In the genomic region with DNA sequence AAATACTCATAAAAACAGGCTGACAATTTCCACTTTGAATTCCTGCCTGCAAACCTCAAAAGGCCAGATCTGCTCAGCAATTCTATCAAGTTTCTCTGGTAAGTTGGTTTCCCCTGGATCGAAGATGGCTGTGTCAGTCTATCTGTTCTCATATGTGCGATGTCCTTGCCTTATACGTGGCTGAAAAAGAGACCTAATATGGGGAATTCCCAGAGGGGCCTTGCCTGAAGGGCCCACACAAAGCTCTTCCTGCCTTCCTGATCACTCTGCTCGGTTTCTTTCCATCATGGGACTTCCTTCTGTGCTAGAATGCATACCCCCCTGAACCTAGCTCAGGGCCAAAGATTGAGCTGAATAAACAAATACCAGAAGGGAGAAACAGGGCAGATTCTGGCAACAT, we compare ENCODE assay signal across 17 cellular contexts. TPM values are rescaled to one million over a fixed set of nuclear protein-coding genes. Genes with fewer than 3 reads are reported as not detected.
DNase-seq lines count a peak whose midpoint lies in the region; ATAC-seq, FAIRE-seq and TF ChIP-seq lines count a peak whose summit lies in the region.
"Had no signal": no experiment of that assay in that cellular context is flagged by ENCODE, and none has a peak within 500 bp of the region (broad histone marks: within the 10 kb centered on the region; RNA-seq: fewer than 3 reads in every experiment).

No MANE protein-coding gene starts in this region.

- no peak overlapping the region for H3K27ac Mint-ChIP-seq in type B pancreatic cell
- H3K27ac Mint-ChIP-seq: activated CD8-positive, alpha-beta T cell treated with anti-CD3 and anti-CD28 coated beads, Interleukin-2, amount 10 ng/mL, durations not matched to agents 7 days and 5 days had no signal

- H3K4me3 Mint-ChIP-seq in type B pancreatic cell = no peak overlapping the region
- H3K4me3 Mint-ChIP-seq: activated CD8-positive, alpha-beta T cell treated with anti-CD3 and anti-CD28 coated beads, Interleukin-2, amount 10 ng/mL, durations not matched to agents 7 days and 5 days; central memory CD8-positive, alpha-beta T cell had no signal

- TF ChIP-seq CTCF in type B pancreatic cell (conservative IDR thresholded peaks at IDR 0.05) = no peak

- H3K9me3 Mint-ChIP-seq in type B pancreatic cell = no peaks in the 10 kb centered on the region
- H3K9me3 Mint-ChIP-seq: activated naive CD4-positive, alpha-beta T cell treated with anti-CD3 and anti-CD28 coated beads, Interleukin-2, amount 50 U/mL, for 72 hours; central memory CD8-positive, alpha-beta T cell had no signal

- peak; percentile 43 for ATAC-seq in GM19467 (IDR thresholded peaks at IDR 0.05; ENCODE audit: unreplicated experiment)
- peak; percentile 59 for ATAC-seq in HG03039 (IDR thresholded peaks at IDR 0.05; ENCODE audit: unreplicated experiment)
- no peak for ATAC-seq in Right ventricle myocardium superior (ENCODE audit: poor library complexity)
- ATAC-seq: activated CD8-positive, alpha-beta T cell treated with anti-CD3 and anti-CD28 coated beads, Interleukin-2, amount 10 ng/mL, durations not matched to agents 7 days and 5 days; activated naive CD4-positive, alpha-beta T cell treated with anti-CD3 and anti-CD28 coated beads, Interleukin-2, amount 50 U/mL, for 72 hours; Panc1 had no signal

- H3K36me3 Mint-ChIP-seq in type B pancreatic cell = no peaks in the 10 kb centered on the region
- H3K36me3 Mint-ChIP-seq: activated naive CD4-positive, alpha-beta T cell treated with anti-CD3 and anti-CD28 coated beads, Interleukin-2, amount 50 U/mL, for 72 hours had no signal

- peak; percentile 20; the same call in 1 of the 2 replicates for TF ChIP-seq POLR2A in GM12891 (IDR thresholded peaks at IDR 0.05; ENCODE audit: low read depth, low read length)

- FAIRE-seq in GM12891 (lab: Jason Lieb, UNC) (no peak), urothelium cell line (lab: Jason Lieb, UNC) (no peak)
- FAIRE-seq: endothelial cell of umbilical vein had no signal

- H3K27me3 Mint-ChIP-seq in type B pancreatic cell = peaks cover 38% of the 10 kb centered on the region

- intact Hi-C loops in Right ventricle myocardium superior (cut with DNase I) = no loop called here

- DNase-seq in GM12891 (ENCODE audit: insufficient read length, low spot score) (no peak), dermis microvascular lymphatic vessel endothelial cell (ENCODE audit: low read depth in 2 of 2) (peak; percentile 32 to 35), type B pancreatic cell (ENCODE audit: extremely low spot score, unreplicated experiment) (no peak), Right ventricle myocardium superior (no peak), urothelium cell line (ENCODE audit: low spot score) (no peak)
- DNase-seq in stimulated activated CD4-positive, alpha-beta T cell treated with anti-CD3 and anti-CD28 coated beads, Interleukin-15, amount 100 ng/mL, for 24 hours = no peak
- DNase-seq: activated CD8-positive, alpha-beta T cell treated with anti-CD3 and anti-CD28 coated beads, Interleukin-2, amount 10 ng/mL, durations not matched to agents 7 days and 5 days; stimulated activated naive CD4-positive, alpha-beta T cell had no signal

- H3K4me1 Mint-ChIP-seq in type B pancreatic cell (ENCODE audit: unreplicated experiment) = peaks cover 12% of the 10 kb centered on the region
- H3K4me1 Mint-ChIP-seq: central memory CD8-positive, alpha-beta T cell had no signal

TF ChIP-seq in GM12891, 5 proteins besides CTCF, POLR2A, EP300 and RAD21:
- TF ChIP-seq TAF1 (IDR thresholded peaks at IDR 0.05; ENCODE audit: low read depth, low read length) (0 out of 2 replicates have a peak, but pooled peaks have one; percentile 38), SPI1 (IDR thresholded peaks at IDR 0.05; ENCODE audit: low read depth, low read length) (no peak)

RNA-seq across cellular contexts. Expression of a gene that starts 13.2 kb away (rescaled TPM):
- polyA plus RNA-seq in GM12891 (2012; ENCODE audit: low read depth, missing spikeins) = not detected
- total RNA-seq in dermis microvascular lymphatic vessel endothelial cell = not detected in 2 replicates
- not detected in 2 replicates for total RNA-seq in type B pancreatic cell (ENCODE audit: low replicate concordance)
- not detected for total RNA-seq in Right ventricle myocardium superior
- total RNA-seq: activated CD8-positive, alpha-beta T cell treated with anti-CD3 and anti-CD28 coated beads, Interleukin-2, amount 10 ng/mL, durations not matched to agents 7 days and 5 days; activated naive CD4-positive, alpha-beta T cell treated with anti-CD3 and anti-CD28 coated beads, Interleukin-2, amount 50 U/mL, for 72 hours; endothelial cell of umbilical vein; kidney epithelial cell; mucosa of gallbladder had no signal
- polyA plus RNA-seq: BJ, endothelial cell of umbilical vein had no signal

RNA-seq across cellular contexts. Expression of a gene that starts 14.5 kb away (rescaled TPM):
- 49.0 TPM for polyA plus RNA-seq in GM12891 (2012; ENCODE audit: low read depth, missing spikeins)
- total RNA-seq in dermis microvascular lymphatic vessel endothelial cell (not detected in 2 replicates), type B pancreatic cell (ENCODE audit: low replicate concordance) (not detected in 2 replicates), Right ventricle myocardium superior (not detected)
- total RNA-seq: activated CD8-positive, alpha-beta T cell treated with anti-CD3 and anti-CD28 coated beads, Interleukin-2, amount 10 ng/mL, durations not matched to agents 7 days and 5 days; activated naive CD4-positive, alpha-beta T cell treated with anti-CD3 and anti-CD28 coated beads, Interleukin-2, amount 50 U/mL, for 72 hours; endothelial cell of umbilical vein; kidney epithelial cell had no signal
- polyA plus RNA-seq: BJ, endothelial cell of umbilical vein had no signal

Comparison
In these comparisons a context has a peak if more than half of its experiments do, and no peak if none do; other contexts are left out.
1. DNase-seq: peak in dermis microvascular lymphatic vessel endothelial cell (2 of 2); none in GM12891 (single experiment), type B pancreatic cell (single experiment), Right ventricle myocardium superior (single experiment), urothelium cell line (single experiment) and stimulated activated CD4-positive, alpha-beta T cell treated with anti-CD3 and anti-CD28 coated beads, Interleukin-15, amount 100 ng/mL, for 24 hours (single experiment).